Comparison of ENCODE assay signal across 8 cellular contexts in genomic region chr15:62060896-62061280, GRCh38. TPM values are rescaled to one million over a fixed set of nuclear protein-coding genes. Genes with fewer than 3 reads are reported as not detected.
DNase-seq lines count a peak whose midpoint lies in the region; ATAC-seq and TF ChIP-seq lines count a peak whose summit lies in the region.

No MANE protein-coding gene starts in this region.

- H3K27ac ChIP-seq in C4-2B = peak overlapping the region; percentile 83
- peak overlapping the region; percentile 100 for H3K27ac ChIP-seq in colonic mucosa
- peak overlapping the region; percentile 77 for H3K27ac ChIP-seq in muscle layer of duodenum (ENCODE audit: low read length)

- peak overlapping the region; percentile 41 to 83 for H3K9ac ChIP-seq in colonic mucosa (ENCODE audit: low read depth in 2 of 2, low read length in 2 of 2)

- no peak for TF ChIP-seq POLR2A in GM18505 (IDR thresholded peaks at IDR 0.05; ENCODE audit: borderline replicate concordance, extremely low read depth, insufficient read depth, insufficient read length)

- H3K9me3 ChIP-seq in colonic mucosa (no peaks in the 10 kb centered on the region), muscle layer of duodenum (ENCODE audit: control insufficient read depth in 1 of 2, low read length in 2 of 2) (no peaks in the 10 kb centered on the region)

- H3K4me1 ChIP-seq in colonic mucosa (no peaks in the 10 kb centered on the region), muscle layer of duodenum (ENCODE audit: control insufficient read depth in 1 of 2, insufficient read depth in 2 of 2, low read length in 2 of 2) (peaks cover 0 to 7% of the 10 kb centered on the region in 2 donors)

- no peaks in the 10 kb centered on the region for H3K27me3 ChIP-seq in colonic mucosa
- no peaks in the 10 kb centered on the region for H3K27me3 ChIP-seq in muscle layer of duodenum (ENCODE audit: low read depth, low read length)

- TF ChIP-seq CTCF in C4-2B (conservative IDR thresholded peaks at IDR 0.05) (no peak), colonic mucosa (IDR thresholded peaks at IDR 0.05) (no peak)

- peak overlapping the region; percentile 91 for H3K4me3 ChIP-seq in Jurkat, Clone E6-1 (ENCODE audit: low read length)
- H3K4me3 ChIP-seq in colonic mucosa (peak overlapping the region; percentile 90), muscle layer of duodenum (ENCODE audit: low read depth in 1 of 2, low read length in 2 of 2) (peak overlapping the region; percentile 72 to 97)

- intact Hi-C loops in colonic mucosa (cut with DNase I) (no loop called here), posterior vena cava (cut with DNase I) (no loop called here)

- DNase-seq in Jurkat, Clone E6-1 (ENCODE audit: low read depth, low spot score) = peak; percentile 54
- DNase-seq in colonic mucosa = no peak
- DNase-seq in EL = no peak
- no peak for DNase-seq in posterior vena cava (ENCODE audit: low spot score)
- DNase-seq in activated gamma-delta T cell treated with Interleukin-2 at 50 U/mL for 16 hours = no peak

- no peaks in the 10 kb centered on the region for H3K36me3 ChIP-seq in colonic mucosa
- H3K36me3 ChIP-seq in muscle layer of duodenum (ENCODE audit: control insufficient read depth in 1 of 2, insufficient read depth in 2 of 2, low read length in 2 of 2) = no peaks in the 10 kb centered on the region

- no peak for ATAC-seq in GM18505 (IDR thresholded peaks at IDR 0.05; ENCODE audit: unreplicated experiment)

RNA-seq across cellular contexts. Expression of gene VPS13C, which starts 0.6 kb away (rescaled TPM):
- polyA plus RNA-seq in Jurkat, Clone E6-1 (2012; ENCODE audit: insufficient read depth, insufficient read length) = 26.2 TPM
- total RNA-seq in colonic mucosa = 10 to 100 TPM; 33.9 to 56.5 TPM
- 10 to 100 TPM; 89.2 to 93.0 TPM for total RNA-seq in posterior vena cava

RNA-seq across cellular contexts. Expression of gene C2CD4A, which starts 5.9 kb away (rescaled TPM):
- polyA plus RNA-seq in Jurkat, Clone E6-1 (2012; ENCODE audit: insufficient read depth, insufficient read length) = not detected
- total RNA-seq in colonic mucosa (1 to 10 TPM; 2.4 to 3.7 TPM), posterior vena cava (not detected)
